In the genomic region with DNA sequence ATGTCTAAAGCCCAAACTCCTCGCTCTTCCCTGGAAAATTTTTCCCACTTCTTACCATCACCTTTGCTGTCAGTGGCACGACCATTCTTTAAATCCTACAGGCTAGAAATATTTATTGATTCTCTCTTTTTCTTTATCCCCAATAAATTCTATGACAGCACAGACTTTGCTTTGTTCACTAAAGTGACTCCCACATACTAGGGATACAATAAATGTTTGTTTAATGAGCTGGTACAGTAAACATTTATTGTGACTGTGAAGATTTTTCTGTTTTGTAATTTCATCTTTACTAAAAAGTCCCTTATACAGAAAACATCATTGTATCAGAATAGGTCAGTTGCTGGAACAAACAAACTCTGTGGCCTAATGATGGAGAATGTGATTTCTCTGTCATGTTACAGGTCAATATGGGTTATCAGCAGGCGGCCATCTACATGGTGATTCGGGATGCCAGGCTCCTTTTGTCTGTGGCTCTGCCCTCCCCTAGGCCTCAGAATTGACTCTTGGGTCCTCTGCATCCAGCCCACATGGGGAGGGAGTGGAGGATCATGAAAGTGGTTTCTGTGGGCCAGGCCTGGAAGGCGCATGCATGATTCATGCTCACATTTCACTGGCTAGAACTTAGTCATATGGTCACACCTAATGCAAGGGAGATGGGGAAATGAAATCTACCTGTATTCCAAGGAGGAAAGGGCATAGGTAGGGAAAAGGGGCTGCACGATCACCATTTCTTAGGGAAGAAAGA, we compare ENCODE assay signal across 23 cellular contexts. TPM values are rescaled to one million over a fixed set of nuclear protein-coding genes. Genes with fewer than 3 reads are reported as not detected.
"Had no signal": no experiment of that assay in that cellular context is flagged by ENCODE, and none has a peak within 500 bp of the region (broad histone marks: within the 10 kb centered on the region; RNA-seq: fewer than 3 reads in every experiment).

No MANE protein-coding gene starts in this region.

- H3K4me3 ChIP-seq: coronary artery, esophagus squamous epithelium, left ventricle myocardium inferior, neural progenitor cell, right atrium auricular region, skin epidermis, stomach had no signal

- H3K4me3 Mint-ChIP-seq: activated CD8-positive, alpha-beta memory T cell treated with anti-CD3 and anti-CD28 coated beads, Interleukin-2, amount 10 ng/mL, durations not matched to agents 7 days and 5 days; activated naive CD4-positive, alpha-beta T cell treated with anti-CD3 and anti-CD28 coated beads, Interleukin-2, amount 10 ng/mL, durations not matched to agents 7 days and 5 days; activated naive CD8-positive, alpha-beta T cell treated with anti-CD3 and anti-CD28 coated beads, Interleukin-2, amount 50 U/mL, for 24 hours; brain; central memory CD8-positive, alpha-beta T cell; naive B cell; neural progenitor cell; T-helper 1 cell treated with Interleukin-12 subunit alpha and Interleukin-12 subunit beta and Interleukin-4 antibody, amounts not matched to agents 30 μg/mL and 1 μg/mL, for 36 hours had no signal

- H3K9me3 ChIP-seq: esophagus squamous epithelium, left ventricle myocardium inferior, right atrium auricular region, stomach had no signal

- ATAC-seq: activated CD8-positive, alpha-beta memory T cell treated with anti-CD3 and anti-CD28 coated beads, Interleukin-2, amount 10 ng/mL, durations not matched to agents 7 days and 5 days; activated naive CD8-positive, alpha-beta T cell treated with anti-CD3 and anti-CD28 coated beads, Interleukin-2, amount 50 U/mL, for 24 hours had no signal

- DNase-seq: activated CD4-positive, CD25-positive, alpha-beta regulatory T cell treated with anti-CD3 and anti-CD28 coated beads, Interleukin-2, amount 50 U/mL, for 72 hours; activated CD8-positive, alpha-beta memory T cell treated with anti-CD3 and anti-CD28 coated beads, Interleukin-2, amount 10 ng/mL, durations not matched to agents 7 days and 5 days; activated effector memory CD4-positive, alpha-beta T cell treated with Interleukin-2 at 50 U/mL for 16 hours; activated naive CD4-positive, alpha-beta T cell treated with anti-CD3 and anti-CD28 coated beads, Interleukin-2, amount 10 ng/mL, durations not matched to agents 7 days and 5 days; activated naive CD8-positive, alpha-beta T cell treated with anti-CD3 and anti-CD28 coated beads, Interleukin-2, amount 50 U/mL, for 24 hours; anterior cingulate cortex; esophagus squamous epithelium; hypothalamus; left ventricle myocardium inferior; naive B cell; stomach had no signal

- H3K36me3 Mint-ChIP-seq: activated CD8-positive, alpha-beta memory T cell treated with anti-CD3 and anti-CD28 coated beads, Interleukin-2, amount 10 ng/mL, durations not matched to agents 7 days and 5 days; activated naive CD4-positive, alpha-beta T cell treated with anti-CD3 and anti-CD28 coated beads, Interleukin-2, amount 10 ng/mL, durations not matched to agents 7 days and 5 days; brain; naive B cell; neural progenitor cell had no signal

- H3K9me3 Mint-ChIP-seq: activated naive CD4-positive, alpha-beta T cell treated with anti-CD3 and anti-CD28 coated beads, Interleukin-2, amount 10 ng/mL, durations not matched to agents 7 days and 5 days; activated naive CD8-positive, alpha-beta T cell treated with anti-CD3 and anti-CD28 coated beads, Interleukin-2, amount 50 U/mL, for 24 hours; brain; central memory CD8-positive, alpha-beta T cell; naive B cell; neural progenitor cell; T-helper 1 cell treated with Interleukin-12 subunit alpha and Interleukin-12 subunit beta and Interleukin-4 antibody, amounts not matched to agents 30 μg/mL and 1 μg/mL, for 36 hours had no signal

- H3K27me3 ChIP-seq: neural progenitor cell, right atrium auricular region had no signal

- H3K27ac ChIP-seq: coronary artery, esophagus squamous epithelium, left ventricle myocardium inferior, neural progenitor cell, right atrium auricular region, skin epidermis, stomach had no signal

- H3K4me1 Mint-ChIP-seq: activated naive CD4-positive, alpha-beta T cell treated with anti-CD3 and anti-CD28 coated beads, Interleukin-2, amount 10 ng/mL, durations not matched to agents 7 days and 5 days; activated naive CD8-positive, alpha-beta T cell treated with anti-CD3 and anti-CD28 coated beads, Interleukin-2, amount 50 U/mL, for 24 hours; brain; naive B cell; neural progenitor cell had no signal

- H3K4me1 ChIP-seq: esophagus squamous epithelium, neural progenitor cell, right atrium auricular region, stomach had no signal

- H3K27ac Mint-ChIP-seq: activated CD8-positive, alpha-beta memory T cell treated with anti-CD3 and anti-CD28 coated beads, Interleukin-2, amount 10 ng/mL, durations not matched to agents 7 days and 5 days; activated naive CD4-positive, alpha-beta T cell treated with anti-CD3 and anti-CD28 coated beads, Interleukin-2, amount 10 ng/mL, durations not matched to agents 7 days and 5 days; activated naive CD8-positive, alpha-beta T cell treated with anti-CD3 and anti-CD28 coated beads, Interleukin-2, amount 50 U/mL, for 24 hours; brain; naive B cell; neural progenitor cell; progenitor cell of endocrine pancreas; T-helper 1 cell treated with Interleukin-12 subunit alpha and Interleukin-12 subunit beta and Interleukin-4 antibody, amounts not matched to agents 30 μg/mL and 1 μg/mL, for 36 hours had no signal

- H3K36me3 ChIP-seq: esophagus squamous epithelium, left ventricle myocardium inferior, neural progenitor cell, right atrium auricular region, stomach had no signal

RNA-seq across cellular contexts. Expression of a gene that starts 22.7 kb away (rescaled TPM):
- total RNA-seq: activated CD8-positive, alpha-beta memory T cell treated with anti-CD3 and anti-CD28 coated beads, Interleukin-2, amount 10 ng/mL, durations not matched to agents 7 days and 5 days; esophagus squamous epithelium; kidney epithelial cell; osteoblast; progenitor cell of endocrine pancreas; stomach; temporal lobe had no signal

RNA-seq across cellular contexts. Expression of a gene that starts 28.6 kb away (rescaled TPM):
- total RNA-seq: activated CD8-positive, alpha-beta memory T cell treated with anti-CD3 and anti-CD28 coated beads, Interleukin-2, amount 10 ng/mL, durations not matched to agents 7 days and 5 days; esophagus squamous epithelium; left ventricle myocardium inferior; mononuclear cell; osteoblast; progenitor cell of endocrine pancreas; right atrium auricular region; stomach; temporal lobe had no signal
- polyA plus RNA-seq: stomach had no signal

RNA-seq across cellular contexts. Expression of a gene that starts 54.3 kb away (rescaled TPM):
- total RNA-seq: activated CD8-positive, alpha-beta memory T cell treated with anti-CD3 and anti-CD28 coated beads, Interleukin-2, amount 10 ng/mL, durations not matched to agents 7 days and 5 days; kidney epithelial cell; left ventricle myocardium inferior; mononuclear cell; osteoblast; progenitor cell of endocrine pancreas; right atrium auricular region; stomach; temporal lobe had no signal
